Comparison of ENCODE assay signal across 1 cellular context in the genomic region with DNA sequence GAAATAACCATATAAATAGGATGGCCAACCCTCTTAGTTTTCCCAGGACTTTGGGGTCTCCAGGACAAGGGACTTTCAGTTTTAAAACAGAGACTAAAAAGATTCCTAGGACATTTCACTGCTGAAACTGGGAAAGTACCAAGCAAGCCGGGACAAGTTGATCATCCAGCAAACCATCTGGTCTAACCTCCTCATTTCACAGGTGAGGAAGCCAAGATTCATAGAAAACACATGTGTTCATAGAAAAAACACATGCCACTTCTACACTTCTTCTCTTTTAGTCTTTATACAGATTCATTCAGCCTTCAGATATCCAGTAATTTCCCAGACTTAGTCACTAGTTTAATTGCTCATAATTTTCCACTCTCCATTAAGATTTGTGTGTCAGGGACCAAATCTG.
TF ChIP-seq lines count a peak whose summit lies in the region.

No MANE protein-coding gene starts in this region.

TF ChIP-seq in GM23338, 12 proteins besides CTCF, POLR2A, EP300 and RAD21 (continued from another document):
- TF ChIP-seq, protein P1, sequence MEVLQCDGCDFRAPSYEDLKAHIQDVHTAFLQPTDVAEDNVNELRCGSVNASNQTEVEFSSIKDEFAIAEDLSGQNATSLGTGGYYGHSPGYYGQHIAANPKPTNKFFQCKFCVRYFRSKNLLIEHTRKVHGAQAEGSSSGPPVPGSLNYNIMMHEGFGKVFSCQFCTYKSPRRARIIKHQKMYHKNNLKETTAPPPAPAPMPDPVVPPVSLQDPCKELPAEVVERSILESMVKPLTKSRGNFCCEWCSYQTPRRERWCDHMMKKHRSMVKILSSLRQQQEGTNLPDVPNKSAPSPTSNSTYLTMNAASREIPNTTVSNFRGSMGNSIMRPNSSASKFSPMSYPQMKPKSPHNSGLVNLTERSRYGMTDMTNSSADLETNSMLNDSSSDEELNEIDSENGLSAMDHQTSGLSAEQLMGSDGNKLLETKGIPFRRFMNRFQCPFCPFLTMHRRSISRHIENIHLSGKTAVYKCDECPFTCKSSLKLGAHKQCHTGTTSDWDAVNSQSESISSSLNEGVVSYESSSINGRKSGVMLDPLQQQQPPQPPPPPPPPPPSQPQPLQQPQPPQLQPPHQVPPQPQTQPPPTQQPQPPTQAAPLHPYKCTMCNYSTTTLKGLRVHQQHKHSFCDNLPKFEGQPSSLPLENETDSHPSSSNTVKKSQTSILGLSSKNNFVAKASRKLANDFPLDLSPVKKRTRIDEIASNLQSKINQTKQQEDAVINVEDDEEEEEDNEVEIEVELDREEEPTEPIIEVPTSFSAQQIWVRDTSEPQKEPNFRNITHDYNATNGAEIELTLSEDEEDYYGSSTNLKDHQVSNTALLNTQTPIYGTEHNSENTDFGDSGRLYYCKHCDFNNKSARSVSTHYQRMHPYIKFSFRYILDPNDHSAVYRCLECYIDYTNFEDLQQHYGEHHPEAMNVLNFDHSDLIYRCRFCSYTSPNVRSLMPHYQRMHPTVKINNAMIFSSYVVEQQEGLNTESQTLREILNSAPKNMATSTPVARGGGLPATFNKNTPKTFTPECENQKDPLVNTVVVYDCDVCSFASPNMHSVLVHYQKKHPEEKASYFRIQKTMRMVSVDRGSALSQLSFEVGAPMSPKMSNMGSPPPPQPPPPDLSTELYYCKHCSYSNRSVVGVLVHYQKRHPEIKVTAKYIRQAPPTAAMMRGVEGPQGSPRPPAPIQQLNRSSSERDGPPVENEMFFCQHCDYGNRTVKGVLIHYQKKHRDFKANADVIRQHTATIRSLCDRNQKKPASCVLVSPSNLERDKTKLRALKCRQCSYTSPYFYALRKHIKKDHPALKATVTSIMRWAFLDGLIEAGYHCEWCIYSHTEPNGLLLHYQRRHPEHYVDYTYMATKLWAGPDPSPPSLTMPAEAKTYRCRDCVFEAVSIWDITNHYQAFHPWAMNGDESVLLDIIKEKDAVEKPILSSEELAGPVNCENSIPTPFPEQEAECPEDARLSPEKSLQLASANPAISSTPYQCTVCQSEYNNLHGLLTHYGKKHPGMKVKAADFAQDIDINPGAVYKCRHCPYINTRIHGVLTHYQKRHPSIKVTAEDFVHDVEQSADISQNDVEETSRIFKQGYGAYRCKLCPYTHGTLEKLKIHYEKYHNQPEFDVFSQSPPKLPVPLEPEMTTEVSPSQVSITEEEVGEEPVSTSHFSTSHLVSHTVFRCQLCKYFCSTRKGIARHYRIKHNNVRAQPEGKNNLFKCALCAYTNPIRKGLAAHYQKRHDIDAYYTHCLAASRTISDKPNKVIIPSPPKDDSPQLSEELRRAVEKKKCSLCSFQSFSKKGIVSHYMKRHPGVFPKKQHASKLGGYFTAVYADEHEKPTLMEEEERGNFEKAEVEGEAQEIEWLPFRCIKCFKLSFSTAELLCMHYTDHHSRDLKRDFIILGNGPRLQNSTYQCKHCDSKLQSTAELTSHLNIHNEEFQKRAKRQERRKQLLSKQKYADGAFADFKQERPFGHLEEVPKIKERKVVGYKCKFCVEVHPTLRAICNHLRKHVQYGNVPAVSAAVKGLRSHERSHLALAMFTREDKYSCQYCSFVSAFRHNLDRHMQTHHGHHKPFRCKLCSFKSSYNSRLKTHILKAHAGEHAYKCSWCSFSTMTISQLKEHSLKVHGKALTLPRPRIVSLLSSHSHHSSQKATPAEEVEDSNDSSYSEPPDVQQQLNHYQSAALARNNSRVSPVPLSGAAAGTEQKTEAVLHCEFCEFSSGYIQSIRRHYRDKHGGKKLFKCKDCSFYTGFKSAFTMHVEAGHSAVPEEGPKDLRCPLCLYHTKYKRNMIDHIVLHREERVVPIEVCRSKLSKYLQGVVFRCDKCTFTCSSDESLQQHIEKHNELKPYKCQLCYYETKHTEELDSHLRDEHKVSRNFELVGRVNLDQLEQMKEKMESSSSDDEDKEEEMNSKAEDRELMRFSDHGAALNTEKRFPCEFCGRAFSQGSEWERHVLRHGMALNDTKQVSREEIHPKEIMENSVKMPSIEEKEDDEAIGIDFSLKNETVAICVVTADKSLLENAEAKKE (CRISPR knock-in tag; IDR thresholded peaks at IDR 0.05) = no peak
- TF ChIP-seq POLR2AphosphoS5 (IDR thresholded peaks at IDR 0.05; ENCODE audit: low read depth) = no peak
- TF ChIP-seq ZNF114 (CRISPR knock-in tag; IDR thresholded peaks at IDR 0.05) = no peak
- TF ChIP-seq EZH2 (IDR thresholded peaks at IDR 0.05; ENCODE audit: low read depth, unreplicated experiment) = no peak
- no peak for TF ChIP-seq JUNB (IDR thresholded peaks at IDR 0.05; ENCODE audit: unreplicated experiment)
- no peak for TF ChIP-seq NANOG (IDR thresholded peaks at IDR 0.05; ENCODE audit: borderline replicate concordance)
TF ChIP-seq in GM23338: peak in this region for 0.
